ENCODE assay signal across 19 cellular contexts in the genomic region with DNA sequence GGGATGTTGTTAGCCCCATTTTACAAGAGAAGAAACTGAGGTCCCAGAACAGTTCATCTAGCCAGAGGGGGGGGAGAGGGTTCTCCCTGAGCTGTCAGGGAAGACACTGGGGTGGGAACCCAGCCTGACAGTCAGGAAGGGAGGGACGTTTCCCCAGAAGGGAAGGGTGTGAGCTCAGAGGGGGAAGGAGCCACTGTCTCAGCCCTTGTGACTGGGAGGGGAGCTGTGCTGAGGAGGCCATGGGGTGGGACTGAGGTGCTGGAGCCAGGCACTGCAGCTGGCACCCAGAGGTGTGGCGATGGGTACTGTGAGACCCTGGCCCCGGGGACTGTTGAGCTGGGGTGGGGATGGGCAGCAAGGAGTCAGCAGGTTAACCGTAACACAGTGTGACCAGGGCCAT. TPM values are rescaled to one million over a fixed set of nuclear protein-coding genes. Genes with fewer than 3 reads are reported as not detected.
A peak's percentile ranks its signal among the peaks of the same experiment; 100 is the strongest.
DNase-seq lines count a peak whose midpoint lies in the region; ATAC-seq and TF ChIP-seq lines count a peak whose summit lies in the region.
"Had no signal": no experiment of that assay in that cellular context is flagged by ENCODE, and none has a peak within 500 bp of the region (broad histone marks: within the 10 kb centered on the region; RNA-seq: fewer than 3 reads in every experiment).

No MANE protein-coding gene starts in this region.

- peak overlapping the region; percentile 97 for H3K4me2 ChIP-seq in BLaER1

- H3K27me3 Mint-ChIP-seq in Calu3 (ENCODE audit: unreplicated experiment) = no peaks in the 10 kb centered on the region
- H3K27me3 Mint-ChIP-seq in dendritic cell treated with granulocyte-macrophage colony-stimulating factor and Interleukin-4, amounts not matched to agents 40 ng/mL and 50 ng/mL, for 4 days = no peaks in the 10 kb centered on the region
- H3K27me3 Mint-ChIP-seq in activated T-cell treated with anti-CD3 and anti-CD28 coated beads, Interleukin-2, amount 50 U/mL, for 4 hours (ENCODE audit: low read depth) = no peaks in the 10 kb centered on the region

- no peaks in the 10 kb centered on the region for H3K27me3 ChIP-seq in BLaER1
- H3K27me3 ChIP-seq: MG63, SJCRH30 had no signal

- no peak overlapping the region for H3K4me3 Mint-ChIP-seq in Calu3 (ENCODE audit: low read depth, unreplicated experiment)
- H3K4me3 Mint-ChIP-seq in dendritic cell treated with granulocyte-macrophage colony-stimulating factor and Interleukin-4, amounts not matched to agents 40 ng/mL and 50 ng/mL, for 4 days = peak overlapping the region; percentile 74
- H3K4me3 Mint-ChIP-seq in activated T-cell treated with anti-CD3 and anti-CD28 coated beads, Interleukin-2, amount 50 U/mL, for 4 hours = no peak overlapping the region
- H3K4me3 Mint-ChIP-seq: CD8-positive, alpha-beta T cell had no signal

- no TSS peak for BruUV-seq in Calu3 (replicated peaks; lab: Mats Ljungman, UMichigan)

- H3K36me3 Mint-ChIP-seq in Calu3 (ENCODE audit: insufficient read depth, unreplicated experiment) = no peaks in the 10 kb centered on the region
- peaks cover 47% of the 10 kb centered on the region for H3K36me3 Mint-ChIP-seq in dendritic cell treated with granulocyte-macrophage colony-stimulating factor and Interleukin-4, amounts not matched to agents 40 ng/mL and 50 ng/mL, for 4 days (ENCODE audit: low read depth)
- H3K36me3 Mint-ChIP-seq in activated T-cell treated with anti-CD3 and anti-CD28 coated beads, Interleukin-2, amount 50 U/mL, for 4 hours (ENCODE audit: insufficient read depth) = no peaks in the 10 kb centered on the region
- H3K36me3 Mint-ChIP-seq: CD8-positive, alpha-beta T cell had no signal

- CTCF ChIA-PET in Calu3 (lab: Charles Lee) = interaction anchor here (0.6 kb wide), 1 partner anchor 55 kb away, joined by 3 read pairs; no protein-coding TSS in a partner anchor

- H3K9me3 Mint-ChIP-seq in Calu3 (ENCODE audit: low read depth, unreplicated experiment) = no peaks in the 10 kb centered on the region
- H3K9me3 Mint-ChIP-seq in dendritic cell treated with granulocyte-macrophage colony-stimulating factor and Interleukin-4, amounts not matched to agents 40 ng/mL and 50 ng/mL, for 4 days = no peaks in the 10 kb centered on the region
- H3K9me3 Mint-ChIP-seq in activated T-cell treated with anti-CD3 and anti-CD28 coated beads, Interleukin-2, amount 50 U/mL, for 4 hours = no peaks in the 10 kb centered on the region
- H3K9me3 Mint-ChIP-seq: CD8-positive, alpha-beta T cell had no signal

- no peaks in the 10 kb centered on the region for H3K36me3 ChIP-seq in BLaER1
- no peaks in the 10 kb centered on the region for H3K36me3 ChIP-seq in mucosa of descending colon (ENCODE audit: low read depth)
- H3K36me3 ChIP-seq: MG63, SJCRH30 had no signal

- H3K4me3 ChIP-seq in BLaER1 = no peak overlapping the region
- no peak overlapping the region for H3K4me3 ChIP-seq in mucosa of descending colon
- H3K4me3 ChIP-seq: MG63, SJCRH30 had no signal

- intact Hi-C loops in Calu3 (cut with micrococcal nuclease; ENCODE audit: unreplicated experiment) = no loop called here
- intact Hi-C loops in dendritic cell treated with granulocyte-macrophage colony-stimulating factor and Interleukin-4, amounts not matched to agents 40 ng/mL and 50 ng/mL, for 4 days (cut with micrococcal nuclease) = loop anchor here (5.0 kb wide), 1 partner anchor 34 kb away; the partner anchor contains the start of gene DAGLA
- intact Hi-C loops in mucosa of descending colon (cut with DNase I, micrococcal nuclease) = no loop called here

- no peaks in the 10 kb centered on the region for H4K20me1 ChIP-seq in BLaER1

- ATAC-seq in mucosa of descending colon = peak; percentile 51
- no peak for ATAC-seq in activated T-cell treated with anti-CD3 and anti-CD28 coated beads, Interleukin-2, amount 50 U/mL, for 4 hours
- ATAC-seq: CD8-positive, alpha-beta T cell had no signal

- H3K9me3 ChIP-seq in BLaER1 = no peaks in the 10 kb centered on the region
- no peaks in the 10 kb centered on the region for H3K9me3 ChIP-seq in mucosa of descending colon
- H3K9me3 ChIP-seq: MG63, SJCRH30 had no signal

- TF ChIP-seq CTCF in Calu3 (IDR thresholded peaks at IDR 0.05; ENCODE audit: unreplicated experiment) (no peak), mucosa of descending colon (IDR thresholded peaks at IDR 0.05) (no peak)

- H3K9ac ChIP-seq in BLaER1 = 0 out of 2 replicates have a peak overlapping the region, but pooled peaks have one; percentile 65

- H3K4me1 Mint-ChIP-seq in Calu3 (ENCODE audit: low read depth, unreplicated experiment) = peaks cover 13% of the 10 kb centered on the region
- H3K4me1 Mint-ChIP-seq in dendritic cell treated with granulocyte-macrophage colony-stimulating factor and Interleukin-4, amounts not matched to agents 40 ng/mL and 50 ng/mL, for 4 days (ENCODE audit: low read depth) = peaks cover 100% of the 10 kb centered on the region
- no peaks in the 10 kb centered on the region for H3K4me1 Mint-ChIP-seq in activated T-cell treated with anti-CD3 and anti-CD28 coated beads, Interleukin-2, amount 50 U/mL, for 4 hours (ENCODE audit: low read depth)

- H3K4me1 ChIP-seq in BLaER1 (peaks cover 90% of the 10 kb centered on the region), mucosa of descending colon (ENCODE audit: low read depth) (peaks cover 9% of the 10 kb centered on the region)
- H3K4me1 ChIP-seq: SJCRH30 had no signal

- H3K27ac Mint-ChIP-seq in Calu3 (ENCODE audit: unreplicated experiment) = peak overlapping the region; percentile 25
- H3K27ac Mint-ChIP-seq in dendritic cell treated with granulocyte-macrophage colony-stimulating factor and Interleukin-4, amounts not matched to agents 40 ng/mL and 50 ng/mL, for 4 days = peak overlapping the region; percentile 91
- H3K27ac Mint-ChIP-seq: CD8-positive, alpha-beta T cell had no signal

- no peak overlapping the region for H3K27ac ChIP-seq in BLaER1
- H3K27ac ChIP-seq: SJCRH30 had no signal

- DNase-seq in Calu3 (no peak), mucosa of descending colon (no peak), NAMALWA (ENCODE audit: low spot score) (no peak), occipital lobe (lab: John Stamatoyannopoulos, UW) (no peak), NCI-H446 treated with DMSO at 0.1 percent for 48 hours (lab: John Stamatoyannopoulos, UW) (no peak)
- no peak for DNase-seq in activated T-cell treated with anti-CD3 and anti-CD28 coated beads, Interleukin-2, amount 50 U/mL, for 4 hours
- DNase-seq: AML-193; CD8-positive, alpha-beta T cell; DMS 273 treated with DMSO at 0.1 percent for 48 hours; GOT3; KG1; MG63; NCI-H1417; NCI-H1930; NCI-H2171; NCI-H510A treated with DMSO at 0.1 percent for 48 hours; SJCRH30 had no signal

RNA-seq across cellular contexts. Expression of gene DAGLA, which starts 35.7 kb away (rescaled TPM):
- 7.5 and 9.0 TPM in 2 replicates for total RNA-seq in Calu3 (2022)
- 10 to 100 TPM in 2 of 3 donors, 1 to 10 TPM in 1; 7.2 to 12.0 (median 11.9) TPM for total RNA-seq in mucosa of descending colon
- under 1 TPM; 0.20 to 0.35 (median 0.21) TPM for total RNA-seq in activated T-cell treated with anti-CD3 and anti-CD28 coated beads, Interleukin-2, amount 50 U/mL, for 4 hours
- 5.5 TPM for total RNA-seq in occipital lobe

RNA-seq across cellular contexts. Expression of gene MYRF, which starts 36.6 kb away (rescaled TPM):
- total RNA-seq in Calu3 (2022) (91.4 and 139 TPM in 2 replicates), mucosa of descending colon (10 to 100 TPM in 2 of 3 donors, 1 to 10 TPM in 1; 7.8 to 15.6 (median 10.2) TPM), occipital lobe (0.94 TPM)
- 1 to 10 TPM in 1 of 3 donors, under 1 TPM in 2; 0.08 to 1.1 (median 0.24) TPM for total RNA-seq in activated T-cell treated with anti-CD3 and anti-CD28 coated beads, Interleukin-2, amount 50 U/mL, for 4 hours
